ENCODE assay signal across 25 cellular contexts in genomic region chr2:23299796-23300195, GRCh38.
"Had no signal": no experiment of that assay in that cellular context is flagged by ENCODE, and none has a peak within 500 bp of the region (broad histone marks: within the 10 kb centered on the region; RNA-seq: fewer than 3 reads in every experiment).

No MANE protein-coding gene starts in this region.

- DNase-seq: activated CD4-positive, alpha-beta memory T cell treated with anti-CD3 and anti-CD28 coated beads for 36 hours; activated CD4-positive, alpha-beta T cell treated with anti-CD3 and anti-CD28 coated beads for 36 hours; activated CD4-positive, alpha-beta T cell treated with anti-CD3 and anti-CD28 coated beads, Interleukin-2, amount 10 ng/mL, durations not matched to agents 24 days and 14 days; activated CD4-positive, CD25-positive, alpha-beta regulatory T cell; activated CD4-positive, CD25-positive, alpha-beta regulatory T cell treated with anti-CD3 and anti-CD28 coated beads, Interleukin-2, amount 50 U/mL, for 72 hours; activated CD8-positive, alpha-beta memory T cell treated with anti-CD3 and anti-CD28 coated beads, Interleukin-2, amount 10 ng/mL, durations not matched to agents 7 days and 5 days; activated CD8-positive, alpha-beta memory T cell treated with anti-CD3 and anti-CD28 coated beads, Interleukin-2, amount 50 U/mL, for 4 hours; activated CD8-positive, alpha-beta T cell treated with anti-CD3 and anti-CD28 coated beads, Interleukin-2, amount 10 ng/mL, durations not matched to agents 7 days and 5 days; activated effector memory CD4-positive, alpha-beta T cell treated with anti-CD3 and anti-CD28 coated beads, Interleukin-2, amount 50 U/mL, for 16 hours; activated naive CD4-positive, alpha-beta T cell treated with anti-CD3 and anti-CD28 coated beads for 36 hours; activated naive CD8-positive, alpha-beta T cell treated with anti-CD3 and anti-CD28 coated beads for 36 hours; activated naive CD8-positive, alpha-beta T cell treated with anti-CD3 and anti-CD28 coated beads, Interleukin-2, amount 50 U/mL, for 24 hours; activated T-cell treated with anti-CD3 and anti-CD28 coated beads, Interleukin-2, amount 50 U/mL, for 1 hour; activated T-cell treated with anti-CD3 and anti-CD28 coated beads, Interleukin-2, amount 50 U/mL, for 48 hours; adrenal gland; amygdala; aorta; body of pancreas; caudate nucleus; effector CD8-positive, alpha-beta T cell; esophagus squamous epithelium; foreskin melanocyte; T-helper 2 cell had no signal

- H3K36me3 ChIP-seq: adrenal gland, esophagus squamous epithelium, gastroesophageal sphincter had no signal

- H3K4me3 ChIP-seq: adrenal gland, body of pancreas, esophagus squamous epithelium, gastroesophageal sphincter had no signal

- H3K4me1 ChIP-seq: adrenal gland, body of pancreas, esophagus squamous epithelium, gastroesophageal sphincter had no signal

- H3K27ac ChIP-seq: adrenal gland, body of pancreas, epithelial cell of prostate, esophagus squamous epithelium, gastroesophageal sphincter had no signal

- H3K27me3 ChIP-seq: adrenal gland, body of pancreas, gastroesophageal sphincter had no signal

- H3K9me3 ChIP-seq: adrenal gland, body of pancreas, esophagus squamous epithelium, gastroesophageal sphincter had no signal
